1 cellular context compared by ENCODE assay signal in genomic region chr7:139397192-139397591, GRCh38.
TF ChIP-seq lines count a peak whose summit lies in the region.

No MANE protein-coding gene starts in this region.

TF ChIP-seq in WTC11, 78 proteins besides CTCF, POLR2A, EP300 and RAD21 (continued from another document):
- no peak for TF ChIP-seq ZNF512 (CRISPR knock-in tag; IDR thresholded peaks at IDR 0.05; ENCODE audit: borderline replicate concordance)
- no peak for TF ChIP-seq GABPB1 (CRISPR knock-in tag; IDR thresholded peaks at IDR 0.05)
- TF ChIP-seq NR1H2 (CRISPR knock-in tag; IDR thresholded peaks at IDR 0.05), result no peak
- no peak for TF ChIP-seq RORB (CRISPR knock-in tag; IDR thresholded peaks at IDR 0.05)
- no peak for TF ChIP-seq PREB (CRISPR knock-in tag; IDR thresholded peaks at IDR 0.05; ENCODE audit: borderline replicate concordance)
- TF ChIP-seq ATF1 (CRISPR knock-in tag; IDR thresholded peaks at IDR 0.05), result no peak
TF ChIP-seq in WTC11: peak in this region for 0.
